13 cellular contexts compared by ENCODE assay signal in genomic region chr14:54692261-54692861, GRCh38.
DNase-seq lines count a peak whose midpoint lies in the region; ATAC-seq, FAIRE-seq and TF ChIP-seq lines count a peak whose summit lies in the region.
"Had no signal": no experiment of that assay in that cellular context is flagged by ENCODE, and none has a peak within 500 bp of the region (broad histone marks: within the 10 kb centered on the region; RNA-seq: fewer than 3 reads in every experiment).

No MANE protein-coding gene starts in this region.

- H3K14ac ChIP-seq in IMR-90 (replicated peaks; ENCODE audit: low read depth, low read length): no peak overlapping the region

- no peak overlapping the region for H2BK20ac ChIP-seq in IMR-90 (ENCODE audit: low read depth, low read length)

- no peak overlapping the region for H3K56ac ChIP-seq in IMR-90 (ENCODE audit: extremely low read depth, insufficient read depth, low read length)

- H2AK9ac ChIP-seq in IMR-90 (replicated peaks; ENCODE audit: low read depth, low read length, poor library complexity): no peak overlapping the region

- no peak overlapping the region for H2BK5ac ChIP-seq in IMR-90 (ENCODE audit: low read depth, low read length, poor library complexity, severe bottlenecking)

- no peaks in the 10 kb centered on the region for H3K9me3 ChIP-seq in IMR-90 (ENCODE audit: control insufficient read depth, insufficient read depth, low read length)
- H3K9me3 ChIP-seq in skeletal muscle tissue (ENCODE audit: control insufficient read depth in 3 of 3, low read length in 3 of 3): no peaks in the 10 kb centered on the region
- no peaks in the 10 kb centered on the region for H3K9me3 ChIP-seq in thyroid gland
- no peaks in the 10 kb centered on the region for H3K9me3 ChIP-seq in HepG2 (ENCODE audit: low read length)
- H3K9me3 ChIP-seq: gastroesophageal sphincter, pancreas had no signal

- FAIRE-seq in HepG2 (lab: Jason Lieb, UNC): no peak
- FAIRE-seq: pancreas had no signal

- peaks cover 66% of the 10 kb centered on the region for H4K20me1 ChIP-seq in IMR-90 (ENCODE audit: insufficient read depth, low read length)
- H4K20me1 ChIP-seq in HepG2 (ENCODE audit: insufficient read depth, low read length): peaks cover 4% of the 10 kb centered on the region; the same call in 1 of the 2 replicates

- no peaks in the 10 kb centered on the region for H3K27me3 ChIP-seq in IMR-90 (ENCODE audit: control insufficient read depth, insufficient read depth, low read length)
- H3K27me3 ChIP-seq in skeletal muscle tissue (ENCODE audit: control insufficient read depth in 3 of 3, insufficient read depth in 3 of 3, low read length in 3 of 3): no peaks in the 10 kb centered on the region
- no peaks in the 10 kb centered on the region for H3K27me3 ChIP-seq in thyroid gland
- H3K27me3 ChIP-seq in HepG2 (ENCODE audit: control insufficient read depth in 1 of 2, insufficient read depth in 2 of 2, low read length in 2 of 2): no peaks in the 10 kb centered on the region; a peak in 1 of 5 replicates
- H3K27me3 ChIP-seq: gastroesophageal sphincter, pancreas had no signal

- peaks cover 16% of the 10 kb centered on the region for H3K79me2 ChIP-seq in HepG2 (ENCODE audit: insufficient read depth, low read length)

- TF ChIP-seq POLR2A in IMR-90 (IDR thresholded peaks at IDR 0.05; ENCODE audit: low read depth, low read length) (no peak), thyroid gland (IDR thresholded peaks at IDR 0.05) (no peak), HepG2 (IDR thresholded peaks at IDR 0.05; ENCODE audit: insufficient read depth in 1 of 2, low read depth in 2 of 2, low read length in 2 of 2) (no peak)

- H2AFZ ChIP-seq in IMR-90 (replicated peaks; ENCODE audit: low read length, poor library complexity) (no peak overlapping the region), HepG2 (ENCODE audit: low read length) (no peak overlapping the region)

- H2AK5ac ChIP-seq in IMR-90 (ENCODE audit: low read depth, low read length): 0 out of 2 replicates have a peak overlapping the region, but pooled peaks have one; percentile 8

- no peak for ATAC-seq in IMR-90 (ENCODE audit: low read depth)
- no peak for ATAC-seq in HG03469 (IDR thresholded peaks at IDR 0.05; ENCODE audit: unreplicated experiment)
- ATAC-seq in HepG2: no peak

- POLR2A ChIA-PET in IMR-90 (lab: Charles Lee; ENCODE audit: unreplicated experiment) (no interaction called here), HepG2 (lab: Yijun Ruan, JAX) (no interaction called here)

- in situ Hi-C loops in IMR-90 (cut with MboI; ENCODE audit: low sequenced_read_pairs): no loop called here
- in situ Hi-C loops in HepG2 (cut with HindIII; ENCODE audit: extremely low pct_ligation_motif_present, low pct_unique_long_range_greater_than_20kb): loop anchor here (5.0 kb wide), 1 partner anchor 125 kb away; the partner anchor contains the start of gene SAMD4A

- peaks cover 39% of the 10 kb centered on the region for H3K9me1 ChIP-seq in IMR-90 (ENCODE audit: insufficient read depth, low read length)

- dilution Hi-C loops in IMR-90 (cut with HindIII; ENCODE audit: low sequenced_read_pairs, unreplicated experiment): no loop called here

- H3K27ac ChIP-seq in IMR-90 (ENCODE audit: insufficient read depth, low read length) (no peak overlapping the region), skeletal muscle tissue (ENCODE audit: low read depth, low read length) (peak overlapping the region; percentile 68), thyroid gland (no peak overlapping the region), HepG2 (ENCODE audit: extremely low read length, insufficient read depth, low read length) (no peak overlapping the region)
- H3K27ac ChIP-seq: pancreas had no signal

- intact Hi-C loops in IMR-90 (cut with micrococcal nuclease): no loop called here
- intact Hi-C loops in thyroid gland (cut with DNase I): loop anchor here (5.0 to 10.0 kb wide), 2 partner anchors 82 to 125 kb away; partner anchors contain the start of gene SAMD4A
- intact Hi-C loops in HepG2 (cut with micrococcal nuclease; ENCODE audit: unreplicated experiment): loop anchor here (5.0 kb wide), 1 partner anchor 50 kb away; no protein-coding TSS in a partner anchor

- TF ChIP-seq EP300 in HepG2 (IDR thresholded peaks at IDR 0.05; ENCODE audit: low read depth in 2 of 2, low read length in 2 of 2) (no peak), HepG2 (CRISPR knock-in tag; IDR thresholded peaks at IDR 0.05; ENCODE audit: borderline replicate concordance) (no peak)

- BruUV-seq in IMR-90 (replicated peaks; lab: Mats Ljungman, UMichigan) (no TSS peak), HepG2 (replicated peaks; lab: Mats Ljungman, UMichigan) (no TSS peak)

- 0 out of 2 replicates have a peak overlapping the region, but pooled peaks have one; percentile 48 for H3K23ac ChIP-seq in IMR-90 (ENCODE audit: low read depth, low read length)

- no peak overlapping the region for H3K4me2 ChIP-seq in IMR-90 (ENCODE audit: low read depth, low read length)
- H3K4me2 ChIP-seq in HepG2 (ENCODE audit: low read depth, low read length): no peak overlapping the region

- no peak for TF ChIP-seq CTCF in IMR-90 (conservative IDR thresholded peaks at IDR 0.05; ENCODE audit: low read depth, low read length)
- no peak for TF ChIP-seq CTCF in cardiac fibroblast (IDR thresholded peaks at IDR 0.05; ENCODE audit: low read depth, low read length)
- TF ChIP-seq CTCF in thyroid gland (IDR thresholded peaks at IDR 0.05): no peak
- no peak for TF ChIP-seq CTCF in HepG2 (CRISPR knock-in tag; IDR thresholded peaks at IDR 0.05)

- H3K4ac ChIP-seq in IMR-90 (ENCODE audit: low read depth, low read length): no peak overlapping the region

- H2BK120ac ChIP-seq in IMR-90 (ENCODE audit: low read depth, low read length): no peak overlapping the region

- H3K79me1 ChIP-seq in IMR-90 (ENCODE audit: low read depth in 1 of 2, low read length in 2 of 2): peaks cover 65 to 91% of the 10 kb centered on the region in 2 experiments

- H3K4me3 ChIP-seq in IMR-90 (ENCODE audit: insufficient read depth, low read depth, low read length): no peak overlapping the region
- no peak overlapping the region for H3K4me3 ChIP-seq in cardiac fibroblast (replicated peaks in 1 of 2; ENCODE audit: low read depth in 2 of 2, low read length in 2 of 2)
- no peak overlapping the region for H3K4me3 ChIP-seq in skeletal muscle tissue (ENCODE audit: low read length in 3 of 3)
- no peak overlapping the region for H3K4me3 ChIP-seq in thyroid gland (replicated peaks in 1 of 3)
- H3K4me3 ChIP-seq in HepG2 (replicated peaks in 1 of 3; ENCODE audit: insufficient read depth in 1 of 3, low read depth in 2 of 3, low read length in 3 of 3): no peak overlapping the region
- H3K4me3 ChIP-seq: gastroesophageal sphincter, K562, pancreas had no signal

- H2BK15ac ChIP-seq in IMR-90 (ENCODE audit: low read depth, low read length): peak overlapping the region; percentile 17; the same call in 1 of the 3 replicates

- H3K36me3 ChIP-seq in IMR-90 (ENCODE audit: control insufficient read depth, insufficient read depth, low read length): peaks cover 2% of the 10 kb centered on the region
- no peaks in the 10 kb centered on the region for H3K36me3 ChIP-seq in skeletal muscle tissue (ENCODE audit: control insufficient read depth in 3 of 3, insufficient read depth in 3 of 3, low read length in 3 of 3)
- no peaks in the 10 kb centered on the region for H3K36me3 ChIP-seq in thyroid gland
- H3K36me3 ChIP-seq in HepG2 (replicated peaks in 1 of 2; ENCODE audit: control insufficient read depth in 1 of 2, insufficient read depth in 2 of 2, low read length in 2 of 2): peaks cover 4 to 6% of the 10 kb centered on the region in 2 experiments; a peak in 4 of 5 replicates
- H3K36me3 ChIP-seq: gastroesophageal sphincter, pancreas had no signal

- no peak overlapping the region for H4K8ac ChIP-seq in IMR-90 (ENCODE audit: low read depth in 2 of 2, low read length in 2 of 2)

- H3K9ac ChIP-seq in IMR-90 (ENCODE audit: low read depth, low read length) (no peak overlapping the region), skeletal muscle tissue (ENCODE audit: low read depth in 1 of 3, low read length in 3 of 3) (peak overlapping the region; percentile 20 to 40 (median 28)), HepG2 (ENCODE audit: insufficient read depth, low read depth, low read length) (no peak overlapping the region)

- H3K4me1 ChIP-seq in IMR-90 (ENCODE audit: control insufficient read depth, insufficient read depth, low read length): peaks cover 18% of the 10 kb centered on the region
- peaks cover 58 to 81% (median 71%) of the 10 kb centered on the region in 3 donors for H3K4me1 ChIP-seq in skeletal muscle tissue (ENCODE audit: control insufficient read depth in 3 of 3, insufficient read depth in 3 of 3, low read length in 3 of 3)
- H3K4me1 ChIP-seq in thyroid gland: peaks cover under 1 to 13% of the 10 kb centered on the region in 2 donors
- peaks cover 18% of the 10 kb centered on the region; the same call in 1 of the 2 replicates for H3K4me1 ChIP-seq in HepG2 (ENCODE audit: insufficient read depth, low read length)
- H3K4me1 ChIP-seq: pancreas had no signal

- CTCF ChIA-PET in IMR-90 (lab: Yijun Ruan, JAX) (interaction anchor here (1.3 kb wide), 1 partner anchor 128 kb away, joined by 4 read pairs; no protein-coding TSS in a partner anchor), HepG2 (lab: Yijun Ruan, JAX; ENCODE audit: low intra/inter-chr PET ratio, low total read pairs) (interaction anchor here (1.1 to 1.9 kb wide), 2 partner anchors 121 to 128 kb away, joined by 5 to 21 read pairs; no protein-coding TSS in a partner anchor)

- DNase-seq in IMR-90 (no peak), cardiac fibroblast (ENCODE audit: low read depth in 2 of 2) (peak; percentile 53 to 59), islet precursor cell (peak; percentile 12), thyroid gland (no peak), HepG2 (ENCODE audit: low spot score) (no peak), NCI-H748 treated with DMSO at 0.1 percent for 48 hours (lab: John Stamatoyannopoulos, UW) (no peak)
- DNase-seq: naive B cell, NCI-H1436 treated with DMSO at 0.1 percent for 48 hours had no signal

- TF ChIP-seq RAD21 in IMR-90 (IDR thresholded peaks at IDR 0.05; ENCODE audit: low read length): no peak
- no peak for TF ChIP-seq RAD21 in HepG2 (CRISPR knock-in tag; IDR thresholded peaks at IDR 0.05)

- H3K18ac ChIP-seq in IMR-90 (ENCODE audit: low read depth, low read length): no peak overlapping the region

- H4K91ac ChIP-seq in IMR-90 (ENCODE audit: insufficient read depth, low read depth, low read length): no peak overlapping the region

- WGBS in IMR-90 (ENCODE audit: extremely low coverage in 2 of 2, insufficient read length in 1 of 2), 2 experiments: no CpG with 5 or more reads among the region's 7 CpGs
- 69 to 71% methylated on average over 7 of the region's 7 CpGs for WGBS in thyroid gland, 2 donors
- WGBS in HepG2 (ENCODE audit: low lambda C conversion rate): 95% methylated on average over 7 of the region's 7 CpGs

- H4K5ac ChIP-seq in IMR-90 (ENCODE audit: low read depth, low read length): peak overlapping the region; percentile 24; the same call in 1 of the 2 replicates

TF ChIP-seq in IMR-90, 13 proteins besides CTCF, POLR2A, EP300 and RAD21 (continues in another document):
- TF ChIP-seq RCOR1 (IDR thresholded peaks at IDR 0.05; ENCODE audit: insufficient replicate concordance, low read length) (no peak), CEBPB (IDR thresholded peaks at IDR 0.05; ENCODE audit: low read depth, low read length) (peak; percentile 57; the same call in 1 of the 2 replicates)

TF ChIP-seq in HepG2, 621 proteins besides CTCF, POLR2A, EP300 and RAD21 (continues in another document):
- TF ChIP-seq ZNF496 (CRISPR knock-in tag; IDR thresholded peaks at IDR 0.05; ENCODE audit: insufficient replicate concordance) (no peak), RFX3 (CRISPR knock-in tag; IDR thresholded peaks at IDR 0.05) (no peak)

Comparison
In these comparisons a context has a peak if more than half of its experiments do, and no peak if none do; other contexts are left out.
1. DNase-seq: peak in cardiac fibroblast (2 of 2) and islet precursor cell (single experiment); none in IMR-90 (single experiment), thyroid gland (0 of 2), HepG2 (single experiment) and NCI-H748 treated with DMSO at 0.1 percent for 48 hours (single experiment).
2. H3K9ac ChIP-seq: peak in skeletal muscle tissue (3 of 3); none in IMR-90 (single experiment) and HepG2 (single experiment).